ENCODE assay signal across 19 cellular contexts in the genomic region with DNA sequence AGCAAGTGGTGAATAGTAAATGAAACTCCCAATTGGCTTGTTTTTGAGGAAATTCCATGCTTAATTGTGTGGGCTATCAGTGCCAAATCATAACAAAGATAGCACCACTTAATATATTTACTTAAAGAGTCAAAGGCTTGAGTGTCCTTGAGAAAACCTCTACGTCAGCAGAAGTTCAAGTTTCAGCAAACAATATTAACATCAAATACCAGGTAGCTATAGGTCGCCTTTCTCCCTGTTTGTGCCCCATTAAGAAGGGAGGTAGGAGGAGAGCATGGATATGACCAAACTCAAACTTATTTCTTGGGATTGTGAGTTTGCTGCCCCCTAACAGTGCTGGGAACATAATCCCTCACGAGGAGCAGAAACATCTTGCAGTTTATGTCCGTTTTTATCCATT.
DNase-seq lines count a peak whose midpoint lies in the region; ATAC-seq, FAIRE-seq and TF ChIP-seq lines count a peak whose summit lies in the region.
"Had no signal": no experiment of that assay in that cellular context is flagged by ENCODE, and none has a peak within 500 bp of the region (broad histone marks: within the 10 kb centered on the region; RNA-seq: fewer than 3 reads in every experiment).

No MANE protein-coding gene starts in this region.

- H3K9ac ChIP-seq in HepG2 (ENCODE audit: insufficient read depth, low read depth, low read length) (no peak overlapping the region), endodermal cell (ENCODE audit: extremely low read depth, low read length, poor library complexity, severe bottlenecking) (no peak overlapping the region)

- peaks cover 0 to 23% of the 10 kb centered on the region in 2 experiments; a peak in 2 of 5 replicates for H3K27me3 ChIP-seq in HepG2 (ENCODE audit: control insufficient read depth in 1 of 2, insufficient read depth in 2 of 2, low read length in 2 of 2)
- H3K27me3 ChIP-seq in right lobe of liver: no peaks in the 10 kb centered on the region
- H3K27me3 ChIP-seq in endodermal cell (ENCODE audit: control insufficient read depth, insufficient read depth, low read length, poor library complexity, severe bottlenecking): no peaks in the 10 kb centered on the region
- H3K27me3 ChIP-seq in GM23338 (ENCODE audit: insufficient read depth): peaks cover 4% of the 10 kb centered on the region; the same call in 1 of the 2 replicates
- no peaks in the 10 kb centered on the region for H3K27me3 ChIP-seq in prostate gland (replicated peaks; ENCODE audit: insufficient read depth)

- TF ChIP-seq CTCF in HepG2 (CRISPR knock-in tag; IDR thresholded peaks at IDR 0.05) (no peak), right lobe of liver (IDR thresholded peaks at IDR 0.05) (no peak), endodermal cell (conservative IDR thresholded peaks at IDR 0.05) (no peak), GM23338 (conservative IDR thresholded peaks at IDR 0.05; ENCODE audit: low read depth in 2 of 2) (peak in 1 of 2 experiments; percentile 18; a peak in 1 of 4 replicates), prostate gland (IDR thresholded peaks at IDR 0.05) (no peak)

- 4% methylated on average over 4 of the region's 4 CpGs for WGBS in HepG2 (ENCODE audit: low lambda C conversion rate)
- 67% methylated on average over 4 of the region's 4 CpGs for WGBS in right lobe of liver (ENCODE audit: insufficient coverage, low coverage, low lambda C conversion rate, missing lambda C conversion rate)
- 73 to 75% methylated on average over 2 to 4 of the region's 4 CpGs for WGBS in endodermal cell (ENCODE audit: insufficient coverage in 1 of 2, insufficient read length in 1 of 2), 2 experiments
- 16% methylated on average over 4 of the region's 4 CpGs for WGBS in prostate gland

- TF ChIP-seq EP300 in HepG2 (IDR thresholded peaks at IDR 0.05; ENCODE audit: low read depth in 2 of 2, low read length in 2 of 2) (no peak), HepG2 (CRISPR knock-in tag; IDR thresholded peaks at IDR 0.05; ENCODE audit: borderline replicate concordance) (no peak)

- H3K36me3 Mint-ChIP-seq in endodermal cell (ENCODE audit: low read depth): no peaks in the 10 kb centered on the region
- H3K36me3 Mint-ChIP-seq in GM23338 (ENCODE audit: low read depth): no peaks in the 10 kb centered on the region
- H3K36me3 Mint-ChIP-seq: CD4-positive, alpha-beta memory T cell had no signal

- CTCF ChIA-PET in HepG2 (lab: Yijun Ruan, JAX; ENCODE audit: low intra/inter-chr PET ratio, low total read pairs): no interaction called here

- no peaks in the 10 kb centered on the region for H4K20me1 ChIP-seq in HepG2 (ENCODE audit: insufficient read depth, low read length)
- H4K20me1 ChIP-seq in GM23338 (replicated peaks; ENCODE audit: insufficient read depth): no peaks in the 10 kb centered on the region

- in situ Hi-C loops in HepG2 (cut with HindIII; ENCODE audit: extremely low pct_ligation_motif_present, low pct_unique_long_range_greater_than_20kb): no loop called here

- H3K4me3 Mint-ChIP-seq in endodermal cell: no peak overlapping the region
- no peak overlapping the region for H3K4me3 Mint-ChIP-seq in GM23338
- H3K4me3 Mint-ChIP-seq: CD4-positive, alpha-beta memory T cell had no signal

- H3K9me2 ChIP-seq in GM23338 (ENCODE audit: insufficient read depth): 0 out of 2 replicates have a peak, but pooled peaks cover 9% of the 10 kb centered on the region

- no peak for ATAC-seq in HepG2
- no peak for ATAC-seq in right lobe of liver
- no peak for ATAC-seq in GM23338

- TF ChIP-seq POLR2A in HepG2 (IDR thresholded peaks at IDR 0.05; ENCODE audit: insufficient read depth in 1 of 2, low read depth in 2 of 2, low read length in 2 of 2) (no peak), right lobe of liver (IDR thresholded peaks at IDR 0.05) (no peak), prostate gland (IDR thresholded peaks at IDR 0.05) (no peak), GM12892 (IDR thresholded peaks at IDR 0.05; ENCODE audit: low read depth, low read length) (no peak)

- H3F3A ChIP-seq in GM23338 (replicated peaks; ENCODE audit: low read depth): no peaks in the 10 kb centered on the region

- FAIRE-seq in HepG2 (lab: Jason Lieb, UNC): no peak
- FAIRE-seq in GM12892 (lab: Jason Lieb, UNC): no peak
- FAIRE-seq: A204.1 had no signal

- BruUV-seq in HepG2 (replicated peaks; lab: Mats Ljungman, UMichigan): no TSS peak

- H3K27me3 Mint-ChIP-seq in endodermal cell (ENCODE audit: insufficient read depth) (peaks cover 10% of the 10 kb centered on the region), GM23338 (ENCODE audit: insufficient read depth, low read depth, poor library complexity) (peaks cover 4% of the 10 kb centered on the region)

- POLR2A ChIA-PET in HepG2 (lab: Yijun Ruan, JAX): no interaction called here

- H2AFZ ChIP-seq in HepG2 (ENCODE audit: low read length) (no peak overlapping the region), GM23338 (no peak overlapping the region)
- H2AFZ ChIP-seq: PC-9 had no signal

- H3K4me2 ChIP-seq in HepG2 (ENCODE audit: low read depth, low read length) (no peak overlapping the region), GM23338 (no peak overlapping the region)
- H3K4me2 ChIP-seq: PC-9 had no signal

- H3K9me3 Mint-ChIP-seq in endodermal cell (peaks cover 21% of the 10 kb centered on the region), GM23338 (no peaks in the 10 kb centered on the region)

- H3K9me3 ChIP-seq in HepG2 (ENCODE audit: low read length) (no peaks in the 10 kb centered on the region), right lobe of liver (no peaks in the 10 kb centered on the region), endodermal cell (ENCODE audit: control insufficient read depth, low read length) (peaks cover 13% of the 10 kb centered on the region), prostate gland (no peaks in the 10 kb centered on the region)
- H3K9me3 ChIP-seq: HAP-1 had no signal

- H3K27ac ChIP-seq in HepG2 (ENCODE audit: extremely low read length, insufficient read depth, low read length) (no peak overlapping the region), right lobe of liver (no peak overlapping the region), endodermal cell (ENCODE audit: low read depth, low read length) (no peak overlapping the region), GM23338 (ENCODE audit: low read depth) (no peak overlapping the region), prostate gland (no peak overlapping the region)
- H3K27ac ChIP-seq: PC-9, RWPE1 had no signal

- intact Hi-C loops in HepG2 (cut with micrococcal nuclease; ENCODE audit: unreplicated experiment): no loop called here
- intact Hi-C loops in right lobe of liver (cut with DNase I): no loop called here
- intact Hi-C loops in prostate gland (cut with DNase I): no loop called here

- TF ChIP-seq RAD21 in HepG2 (CRISPR knock-in tag; IDR thresholded peaks at IDR 0.05): no peak

- H3K27ac Mint-ChIP-seq in endodermal cell: no peak overlapping the region
- H3K27ac Mint-ChIP-seq in GM23338: no peak overlapping the region
- H3K27ac Mint-ChIP-seq: CD4-positive, alpha-beta memory T cell had no signal

- no peaks in the 10 kb centered on the region for H3K36me3 ChIP-seq in HepG2 (replicated peaks in 1 of 2; ENCODE audit: control insufficient read depth in 1 of 2, insufficient read depth in 2 of 2, low read length in 2 of 2)
- H3K36me3 ChIP-seq in right lobe of liver: no peaks in the 10 kb centered on the region
- no peaks in the 10 kb centered on the region for H3K36me3 ChIP-seq in endodermal cell (ENCODE audit: control insufficient read depth, insufficient read depth, low read length)
- H3K36me3 ChIP-seq in GM23338 (ENCODE audit: insufficient read depth): no peaks in the 10 kb centered on the region
- no peaks in the 10 kb centered on the region for H3K36me3 ChIP-seq in prostate gland
- H3K36me3 ChIP-seq: HAP-1 had no signal

- H3K4me1 ChIP-seq in HepG2 (ENCODE audit: insufficient read depth, low read length): peaks cover 7% of the 10 kb centered on the region
- peaks cover 0 to 8% (median under 1%) of the 10 kb centered on the region in 4 donors for H3K4me1 ChIP-seq in right lobe of liver
- H3K4me1 ChIP-seq in endodermal cell (ENCODE audit: control insufficient read depth, insufficient read depth, low read length): peaks cover 8% of the 10 kb centered on the region
- no peaks in the 10 kb centered on the region for H3K4me1 ChIP-seq in GM23338 (ENCODE audit: insufficient read depth)
- no peaks in the 10 kb centered on the region for H3K4me1 ChIP-seq in prostate gland (replicated peaks)
- H3K4me1 ChIP-seq: HAP-1 had no signal

- H3K79me2 ChIP-seq in HepG2 (ENCODE audit: insufficient read depth, low read length) (no peaks in the 10 kb centered on the region), GM23338 (replicated peaks; ENCODE audit: insufficient read depth) (no peaks in the 10 kb centered on the region)

- DNase-seq in HepG2 (ENCODE audit: low spot score): no peak
- no peak for DNase-seq in right lobe of liver
- peak; percentile 49 for DNase-seq in NCI-H2029 treated with DMSO at 0.1 percent for 48 hours (lab: John Stamatoyannopoulos, UW)
- DNase-seq in endodermal cell: no peak
- DNase-seq in NCI-H524 (lab: John Stamatoyannopoulos, UW): no peak
- DNase-seq in GM23338 (ENCODE audit: low spot score): no peak
- DNase-seq in prostate gland (ENCODE audit: low spot score): no peak
- DNase-seq in GM12892 (ENCODE audit: insufficient read length): no peak
- DNase-seq: CD4-positive, alpha-beta memory T cell; DND-41; MV-4-11; NCI-H1417 treated with DMSO at 0.1 percent for 48 hours; NCI-H187 treated with DMSO at 0.1 percent for 48 hours; NCI-H2171 treated with DMSO at 0.1 percent for 48 hours; NCI-H446 treated with DMSO at 0.1 percent for 48 hours; PC-9 had no signal

- H3K4me3 ChIP-seq in HepG2 (replicated peaks in 1 of 3; ENCODE audit: insufficient read depth in 1 of 3, low read depth in 2 of 3, low read length in 3 of 3): no peak overlapping the region
- no peak overlapping the region for H3K4me3 ChIP-seq in right lobe of liver
- peak overlapping the region; percentile 13 for H3K4me3 ChIP-seq in endodermal cell (ENCODE audit: low read length)
- no peak overlapping the region for H3K4me3 ChIP-seq in GM23338
- no peak overlapping the region for H3K4me3 ChIP-seq in prostate gland
- H3K4me3 ChIP-seq: HAP-1, PC-9 had no signal

- peaks cover 17% of the 10 kb centered on the region for H3K4me1 Mint-ChIP-seq in endodermal cell
- H3K4me1 Mint-ChIP-seq in GM23338: no peaks in the 10 kb centered on the region; the same call in 2 of the 3 replicates
- H3K4me1 Mint-ChIP-seq: CD4-positive, alpha-beta memory T cell had no signal

TF ChIP-seq in HepG2, 621 proteins besides CTCF, POLR2A, EP300 and RAD21 (continues in another document):
- TF ChIP-seq ZNF839 (CRISPR knock-in tag; IDR thresholded peaks at IDR 0.05; ENCODE audit: borderline replicate concordance) (no peak), ZBTB21 (CRISPR knock-in tag; IDR thresholded peaks at IDR 0.05) (no peak), ZNF282 (IDR thresholded peaks at IDR 0.05; ENCODE audit: partially characterized antibody) (no peak), RCOR2 (CRISPR knock-in tag; IDR thresholded peaks at IDR 0.05) (no peak)

TF ChIP-seq in GM23338, 12 proteins besides CTCF, POLR2A, EP300 and RAD21 (continues in another document):
- no peak for TF ChIP-seq EZH2phosphoT487 (IDR thresholded peaks at IDR 0.05; ENCODE audit: unreplicated experiment)
